In the genomic region with DNA sequence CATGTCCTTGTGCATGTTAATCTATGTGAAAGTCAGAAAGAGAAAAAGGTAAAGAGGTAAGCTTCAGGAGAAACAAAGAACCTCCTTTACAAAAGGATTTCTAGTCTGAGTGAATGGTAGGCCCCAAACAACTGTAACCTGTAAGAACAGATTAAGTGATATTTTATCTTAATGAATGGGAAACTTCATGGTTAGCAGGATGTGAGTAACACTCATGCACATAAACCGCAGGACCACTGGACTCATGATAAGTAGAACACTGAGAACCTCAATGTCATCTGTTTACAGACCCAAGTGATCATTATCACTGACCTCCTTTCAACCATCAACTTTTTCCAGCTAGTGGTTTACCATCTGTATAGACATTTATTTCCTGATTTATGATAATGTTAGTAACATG, we compare ENCODE assay signal across 1 cellular context.
TF ChIP-seq lines count a peak whose summit lies in the region.

No MANE protein-coding gene starts in this region.

TF ChIP-seq in K562, 482 proteins besides CTCF, POLR2A, EP300 and RAD21 (continued from another document and continues in another):
- TF ChIP-seq ZFP91 (CRISPR knock-in tag; IDR thresholded peaks at IDR 0.05) (no peak), ZBTB17 (CRISPR knock-in tag; IDR thresholded peaks at IDR 0.05) (no peak), ZBTB1 (CRISPR knock-in tag; IDR thresholded peaks at IDR 0.05; ENCODE audit: borderline replicate concordance, low read depth) (no peak), HMGXB4 (CRISPR knock-in tag; IDR thresholded peaks at IDR 0.05) (no peak), SIRT6 (IDR thresholded peaks at IDR 0.05; ENCODE audit: low read depth, low read length) (no peak), MED1 (CRISPR knock-in tag; IDR thresholded peaks at IDR 0.05; ENCODE audit: borderline replicate concordance) (no peak), SMARCA4 (IDR thresholded peaks at IDR 0.05) (peak; percentile 94), SAP30 (IDR thresholded peaks at IDR 0.05; ENCODE audit: borderline replicate concordance, insufficient read depth, low read depth, low read length, poor library complexity, severe bottlenecking) (no peak), ZNF197 (CRISPR knock-in tag; IDR thresholded peaks at IDR 0.05; ENCODE audit: low read depth) (no peak; the same call in 1 of the 2 replicates), ZNF277 (CRISPR knock-in tag; IDR thresholded peaks at IDR 0.05; ENCODE audit: borderline replicate concordance) (no peak), CREB5 (CRISPR knock-in tag; IDR thresholded peaks at IDR 0.05) (no peak), KDM5B (IDR thresholded peaks at IDR 0.05; ENCODE audit: insufficient replicate concordance, low read depth, low read length) (no peak), GATA2 (CRISPR knock-in tag; IDR thresholded peaks at IDR 0.05) (peak; percentile 65; the same call in 1 of the 2 replicates), HNRNPH1 (optimal IDR thresholded peaks at IDR 0.05; ENCODE audit: low read depth, low read length) (no peak), BRD4 (IDR thresholded peaks at IDR 0.05) (no peak), FOXA1 (IDR thresholded peaks at IDR 0.05; ENCODE audit: borderline replicate concordance) (no peak; the same call in 1 of the 2 replicates), CREBBP (IDR thresholded peaks at IDR 0.05; ENCODE audit: low read depth, low read length) (no peak), RBM39 (optimal IDR thresholded peaks at IDR 0.05; ENCODE audit: low read depth, low read length) (no peak), POLR3A (IDR thresholded peaks at IDR 0.05; ENCODE audit: borderline replicate concordance, extremely low read depth, insufficient read depth, insufficient read length) (no peak), UBTF (IDR thresholded peaks at IDR 0.05; ENCODE audit: borderline replicate concordance in 1 of 2, low read depth in 2 of 2, low read length in 2 of 2) (no peak), STAG1 (CRISPR knock-in tag; IDR thresholded peaks at IDR 0.05; ENCODE audit: borderline replicate concordance) (no peak), MBD1 (CRISPR knock-in tag; IDR thresholded peaks at IDR 0.05) (no peak), GATAD2A (IDR thresholded peaks at IDR 0.05) (no peak), NR2F6 (CRISPR knock-in tag; IDR thresholded peaks at IDR 0.05) (no peak), KLF16 (IDR thresholded peaks at IDR 0.05) (peak; percentile 86), CBFB (CRISPR knock-in tag; IDR thresholded peaks at IDR 0.05) (no peak), MCM3 (IDR thresholded peaks at IDR 0.05) (no peak), HOXB6 (CRISPR knock-in tag; IDR thresholded peaks at IDR 0.05; ENCODE audit: borderline replicate concordance) (no peak)
- TF ChIP-seq, protein P1, sequence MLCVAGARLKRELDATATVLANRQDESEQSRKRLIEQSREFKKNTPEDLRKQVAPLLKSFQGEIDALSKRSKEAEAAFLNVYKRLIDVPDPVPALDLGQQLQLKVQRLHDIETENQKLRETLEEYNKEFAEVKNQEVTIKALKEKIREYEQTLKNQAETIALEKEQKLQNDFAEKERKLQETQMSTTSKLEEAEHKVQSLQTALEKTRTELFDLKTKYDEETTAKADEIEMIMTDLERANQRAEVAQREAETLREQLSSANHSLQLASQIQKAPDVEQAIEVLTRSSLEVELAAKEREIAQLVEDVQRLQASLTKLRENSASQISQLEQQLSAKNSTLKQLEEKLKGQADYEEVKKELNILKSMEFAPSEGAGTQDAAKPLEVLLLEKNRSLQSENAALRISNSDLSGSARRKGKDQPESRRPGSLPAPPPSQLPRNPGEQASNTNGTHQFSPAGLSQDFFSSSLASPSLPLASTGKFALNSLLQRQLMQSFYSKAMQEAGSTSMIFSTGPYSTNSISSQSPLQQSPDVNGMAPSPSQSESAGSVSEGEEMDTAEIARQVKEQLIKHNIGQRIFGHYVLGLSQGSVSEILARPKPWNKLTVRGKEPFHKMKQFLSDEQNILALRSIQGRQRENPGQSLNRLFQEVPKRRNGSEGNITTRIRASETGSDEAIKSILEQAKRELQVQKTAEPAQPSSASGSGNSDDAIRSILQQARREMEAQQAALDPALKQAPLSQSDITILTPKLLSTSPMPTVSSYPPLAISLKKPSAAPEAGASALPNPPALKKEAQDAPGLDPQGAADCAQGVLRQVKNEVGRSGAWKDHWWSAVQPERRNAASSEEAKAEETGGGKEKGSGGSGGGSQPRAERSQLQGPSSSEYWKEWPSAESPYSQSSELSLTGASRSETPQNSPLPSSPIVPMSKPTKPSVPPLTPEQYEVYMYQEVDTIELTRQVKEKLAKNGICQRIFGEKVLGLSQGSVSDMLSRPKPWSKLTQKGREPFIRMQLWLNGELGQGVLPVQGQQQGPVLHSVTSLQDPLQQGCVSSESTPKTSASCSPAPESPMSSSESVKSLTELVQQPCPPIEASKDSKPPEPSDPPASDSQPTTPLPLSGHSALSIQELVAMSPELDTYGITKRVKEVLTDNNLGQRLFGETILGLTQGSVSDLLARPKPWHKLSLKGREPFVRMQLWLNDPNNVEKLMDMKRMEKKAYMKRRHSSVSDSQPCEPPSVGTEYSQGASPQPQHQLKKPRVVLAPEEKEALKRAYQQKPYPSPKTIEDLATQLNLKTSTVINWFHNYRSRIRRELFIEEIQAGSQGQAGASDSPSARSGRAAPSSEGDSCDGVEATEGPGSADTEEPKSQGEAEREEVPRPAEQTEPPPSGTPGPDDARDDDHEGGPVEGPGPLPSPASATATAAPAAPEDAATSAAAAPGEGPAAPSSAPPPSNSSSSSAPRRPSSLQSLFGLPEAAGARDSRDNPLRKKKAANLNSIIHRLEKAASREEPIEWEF (CRISPR knock-in tag; IDR thresholded peaks at IDR 0.05): no peak
- TF ChIP-seq, protein P2, sequence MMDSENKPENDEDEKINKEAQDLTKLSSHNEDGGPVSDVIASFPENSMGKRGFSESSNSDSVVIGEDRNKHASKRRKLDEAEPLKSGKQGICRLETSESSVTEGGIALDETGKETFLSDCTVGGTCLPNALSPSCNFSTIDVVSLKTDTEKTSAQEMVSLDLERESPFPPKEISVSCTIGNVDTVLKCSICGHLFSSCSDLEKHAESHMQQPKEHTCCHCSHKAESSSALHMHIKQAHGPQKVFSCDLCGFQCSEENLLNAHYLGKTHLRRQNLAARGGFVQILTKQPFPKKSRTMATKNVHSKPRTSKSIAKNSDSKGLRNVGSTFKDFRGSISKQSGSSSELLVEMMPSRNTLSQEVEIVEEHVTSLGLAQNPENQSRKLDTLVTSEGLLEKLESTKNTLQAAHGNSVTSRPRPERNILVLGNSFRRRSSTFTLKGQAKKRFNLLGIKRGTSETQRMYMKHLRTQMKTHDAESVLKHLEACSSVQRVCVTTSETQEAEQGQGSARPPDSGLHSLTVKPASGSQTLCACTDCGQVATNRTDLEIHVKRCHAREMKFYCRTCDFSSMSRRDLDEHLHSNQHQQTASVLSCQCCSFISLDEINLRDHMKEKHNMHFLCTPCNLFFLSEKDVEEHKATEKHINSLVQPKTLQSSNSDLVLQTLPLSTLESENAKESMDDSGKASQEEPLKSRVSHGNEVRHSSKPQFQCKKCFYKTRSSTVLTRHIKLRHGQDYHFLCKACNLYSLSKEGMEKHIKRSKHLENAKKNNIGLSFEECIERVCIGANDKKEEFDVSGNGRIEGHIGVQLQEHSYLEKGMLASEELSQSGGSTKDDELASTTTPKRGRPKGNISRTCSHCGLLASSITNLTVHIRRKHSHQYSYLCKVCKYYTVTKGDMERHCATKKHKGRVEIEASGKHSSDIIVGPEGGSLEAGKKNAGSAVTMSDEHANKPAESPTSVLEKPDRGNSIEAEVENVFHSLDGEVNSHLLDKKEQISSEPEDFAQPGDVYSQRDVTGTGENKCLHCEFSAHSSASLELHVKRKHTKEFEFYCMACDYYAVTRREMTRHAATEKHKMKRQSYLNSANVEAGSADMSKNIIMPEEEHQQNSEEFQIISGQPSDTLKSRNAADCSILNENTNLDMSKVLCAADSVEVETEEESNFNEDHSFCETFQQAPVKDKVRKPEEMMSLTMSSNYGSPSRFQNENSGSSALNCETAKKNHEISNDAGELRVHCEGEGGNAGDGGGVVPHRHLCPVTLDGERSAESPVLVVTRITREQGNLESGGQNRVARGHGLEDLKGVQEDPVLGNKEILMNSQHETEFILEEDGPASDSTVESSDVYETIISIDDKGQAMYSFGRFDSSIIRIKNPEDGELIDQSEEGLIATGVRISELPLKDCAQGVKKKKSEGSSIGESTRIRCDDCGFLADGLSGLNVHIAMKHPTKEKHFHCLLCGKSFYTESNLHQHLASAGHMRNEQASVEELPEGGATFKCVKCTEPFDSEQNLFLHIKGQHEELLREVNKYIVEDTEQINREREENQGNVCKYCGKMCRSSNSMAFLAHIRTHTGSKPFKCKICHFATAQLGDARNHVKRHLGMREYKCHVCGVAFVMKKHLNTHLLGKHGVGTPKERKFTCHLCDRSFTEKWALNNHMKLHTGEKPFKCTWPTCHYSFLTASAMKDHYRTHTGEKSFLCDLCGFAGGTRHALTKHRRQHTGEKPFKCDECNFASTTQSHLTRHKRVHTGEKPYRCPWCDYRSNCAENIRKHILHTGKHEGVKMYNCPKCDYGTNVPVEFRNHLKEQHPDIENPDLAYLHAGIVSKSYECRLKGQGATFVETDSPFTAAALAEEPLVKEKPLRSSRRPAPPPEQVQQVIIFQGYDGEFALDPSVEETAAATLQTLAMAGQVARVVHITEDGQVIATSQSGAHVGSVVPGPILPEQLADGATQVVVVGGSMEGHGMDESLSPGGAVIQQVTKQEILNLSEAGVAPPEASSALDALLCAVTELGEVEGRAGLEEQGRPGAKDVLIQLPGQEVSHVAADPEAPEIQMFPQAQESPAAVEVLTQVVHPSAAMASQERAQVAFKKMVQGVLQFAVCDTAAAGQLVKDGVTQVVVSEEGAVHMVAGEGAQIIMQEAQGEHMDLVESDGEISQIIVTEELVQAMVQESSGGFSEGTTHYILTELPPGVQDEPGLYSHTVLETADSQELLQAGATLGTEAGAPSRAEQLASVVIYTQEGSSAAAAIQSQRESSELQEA (IDR thresholded peaks at IDR 0.05; ENCODE audit: low read depth): no peak
